8 cellular contexts compared by ENCODE assay signal in genomic region chr16:57187508-57187854, GRCh38. TPM values are rescaled to one million over a fixed set of nuclear protein-coding genes. Genes with fewer than 3 reads are reported as not detected.
DNase-seq lines count a peak whose midpoint lies in the region; ATAC-seq and TF ChIP-seq lines count a peak whose summit lies in the region.

No MANE protein-coding gene starts in this region.

- peak overlapping the region; percentile 94 for H3K27ac ChIP-seq in CD4-positive, CD25-positive, alpha-beta regulatory T cell (ENCODE audit: insufficient read depth, low read length, poor library complexity, severe bottlenecking)
- H3K27ac ChIP-seq in Karpas-422 (ENCODE audit: low read length) (peak overlapping the region; percentile 56), body of pancreas (peak overlapping the region; percentile 89 to 95 (median 94)), mucosa of rectum (ENCODE audit: low read depth in 2 of 2, low read length in 2 of 2) (peak overlapping the region; percentile 93 to 95)

- H4K20me1 ChIP-seq in Karpas-422 (ENCODE audit: insufficient read depth, low read depth, low read length) = no peaks in the 10 kb centered on the region

- H3K27me3 ChIP-seq in CD4-positive, CD25-positive, alpha-beta regulatory T cell (ENCODE audit: control insufficient read depth, insufficient read depth, low read length) = no peaks in the 10 kb centered on the region
- H3K27me3 ChIP-seq in Karpas-422 (ENCODE audit: low read length) (no peaks in the 10 kb centered on the region), body of pancreas (no peaks in the 10 kb centered on the region), mucosa of rectum (ENCODE audit: control insufficient read depth in 2 of 2, insufficient read depth in 2 of 2, low read length in 2 of 2) (no peaks in the 10 kb centered on the region)

- peaks cover 26 to 74% (median 54%) of the 10 kb centered on the region in 4 donors for H3K4me1 Mint-ChIP-seq in CD4-positive, CD25-positive, alpha-beta regulatory T cell

- no peak for TF ChIP-seq CTCF in body of pancreas (IDR thresholded peaks at IDR 0.05)

- H2AFZ ChIP-seq in Karpas-422 (ENCODE audit: low read length) = no peak overlapping the region

- H3K36me3 ChIP-seq in CD4-positive, CD25-positive, alpha-beta regulatory T cell (ENCODE audit: control insufficient read depth, insufficient read depth, low read length) = peaks cover 4% of the 10 kb centered on the region
- H3K36me3 ChIP-seq in Karpas-422 (ENCODE audit: insufficient read depth, low read length) (peaks cover 3% of the 10 kb centered on the region), body of pancreas (replicated peaks in 1 of 2; ENCODE audit: insufficient read depth in 1 of 2, low read depth in 2 of 2) (no peaks in the 10 kb centered on the region), mucosa of rectum (ENCODE audit: control insufficient read depth in 2 of 2, insufficient read depth in 2 of 2, low read length in 2 of 2) (no peaks in the 10 kb centered on the region)

- intact Hi-C loops in body of pancreas (cut with DNase I) = no loop called here

- H3K9me3 Mint-ChIP-seq in CD4-positive, CD25-positive, alpha-beta regulatory T cell = peaks cover 0 to 3% (median 0%) of the 10 kb centered on the region in 7 donors

- no peaks in the 10 kb centered on the region for H3K27me3 Mint-ChIP-seq in CD4-positive, CD25-positive, alpha-beta regulatory T cell

- no peaks in the 10 kb centered on the region for H3K36me3 Mint-ChIP-seq in CD4-positive, CD25-positive, alpha-beta regulatory T cell

- no peaks in the 10 kb centered on the region for H3K9me3 ChIP-seq in CD4-positive, CD25-positive, alpha-beta regulatory T cell (ENCODE audit: control insufficient read depth in 2 of 2, low read length in 2 of 2)
- H3K9me3 ChIP-seq in Karpas-422 (ENCODE audit: low read length) (no peaks in the 10 kb centered on the region), body of pancreas (no peaks in the 10 kb centered on the region), mucosa of rectum (ENCODE audit: control insufficient read depth in 2 of 2, low read length in 2 of 2) (no peaks in the 10 kb centered on the region)

- H3K4me2 ChIP-seq in Karpas-422 (ENCODE audit: low read depth, low read length, poor library complexity, severe bottlenecking) = peak overlapping the region; percentile 91

- H3K9ac ChIP-seq in Karpas-422 (ENCODE audit: low read length) (peak overlapping the region; percentile 93), mucosa of rectum (ENCODE audit: low read depth in 1 of 2, low read length in 2 of 2) (peak overlapping the region; percentile 89 to 94)

- ATAC-seq in CD4-positive, CD25-positive, alpha-beta regulatory T cell (ENCODE audit: low read depth in 2 of 2) = no peak
- ATAC-seq in body of pancreas (no peak), HG02588 (IDR thresholded peaks at IDR 0.05; ENCODE audit: unreplicated experiment) (no peak), HG03196 (IDR thresholded peaks at IDR 0.05; ENCODE audit: unreplicated experiment) (no peak), GM19035 (IDR thresholded peaks at IDR 0.05; ENCODE audit: unreplicated experiment) (no peak)

- 1 to 3% methylated on average over 6 of the region's 6 CpGs for WGBS in body of pancreas, 2 donors

- peaks cover 96% of the 10 kb centered on the region for H3K79me2 ChIP-seq in Karpas-422 (ENCODE audit: low read length)

- DNase-seq in CD4-positive, CD25-positive, alpha-beta regulatory T cell = peak in 1 of 3 donors; percentile 49
- peak; percentile 76 for DNase-seq in Karpas-422
- peak in 3 of 4 donors; percentile 20 to 45 (median 26) for DNase-seq in body of pancreas
- no peak for DNase-seq in NCI-H1930 (lab: John Stamatoyannopoulos, UW)

- H3K4me3 Mint-ChIP-seq in CD4-positive, CD25-positive, alpha-beta regulatory T cell = peak overlapping the region; percentile 97 to 100 (median 98)

- H3K4me1 ChIP-seq in CD4-positive, CD25-positive, alpha-beta regulatory T cell (ENCODE audit: control insufficient read depth, insufficient read depth, low read length, poor library complexity, severe bottlenecking) = peaks cover 45% of the 10 kb centered on the region
- peaks cover 51% of the 10 kb centered on the region for H3K4me1 ChIP-seq in Karpas-422 (ENCODE audit: low read length)
- peaks cover 43% of the 10 kb centered on the region for H3K4me1 ChIP-seq in body of pancreas
- H3K4me1 ChIP-seq in mucosa of rectum (ENCODE audit: control insufficient read depth in 2 of 2, insufficient read depth in 2 of 2, low read length in 2 of 2) = peaks cover 17 to 23% of the 10 kb centered on the region in 2 donors

- peak overlapping the region; percentile 95 for H3K4me3 ChIP-seq in CD4-positive, CD25-positive, alpha-beta regulatory T cell (ENCODE audit: low read depth, low read length)
- H3K4me3 ChIP-seq in Karpas-422 (ENCODE audit: low read length) = peak overlapping the region; percentile 94
- H3K4me3 ChIP-seq in body of pancreas = peak overlapping the region; percentile 88 to 90
- peak overlapping the region; percentile 85 to 95 for H3K4me3 ChIP-seq in mucosa of rectum (ENCODE audit: low read length in 2 of 2)

- peak overlapping the region; percentile 94 to 99 (median 98) for H3K27ac Mint-ChIP-seq in CD4-positive, CD25-positive, alpha-beta regulatory T cell

- TF ChIP-seq POLR2A in body of pancreas (IDR thresholded peaks at IDR 0.05) = peak in 2 of 3 donors; percentile 39 to 49

- H3K9me2 ChIP-seq in Karpas-422 (replicated peaks; ENCODE audit: insufficient read depth, low read length) = no peaks in the 10 kb centered on the region

RNA-seq across cellular contexts. Expression of gene RSPRY1, which starts 1.4 kb away (rescaled TPM):
- total RNA-seq in CD4-positive, CD25-positive, alpha-beta regulatory T cell = 25.7 TPM
- 10 to 100 TPM; 26.7 to 46.4 (median 36.1) TPM for polyA plus RNA-seq in CD4-positive, CD25-positive, alpha-beta regulatory T cell
- total RNA-seq in Karpas-422 (2014; rRNA removed; shearing (Covaris generic); ENCODE audit: low replicate concordance) = 23.7 and 26.4 TPM in 2 replicates
- total RNA-seq in body of pancreas = 10 to 100 TPM; 13.8 to 31.4 TPM

RNA-seq across cellular contexts. Expression of gene PSME3IP1, which starts 1.6 kb away (rescaled TPM):
- 140 TPM for total RNA-seq in CD4-positive, CD25-positive, alpha-beta regulatory T cell
- 10 to 100 TPM; 68.1 to 81.5 (median 71.8) TPM for polyA plus RNA-seq in CD4-positive, CD25-positive, alpha-beta regulatory T cell
- 84.0 and 98.4 TPM in 2 replicates for total RNA-seq in Karpas-422 (2014; rRNA removed; shearing (Covaris generic); ENCODE audit: low replicate concordance)
- total RNA-seq in body of pancreas = 10 to 100 TPM; 26.7 to 32.9 TPM

RNA-seq across cellular contexts. Expression of gene ARL2BP, which starts 57.6 kb away (rescaled TPM):
- total RNA-seq in CD4-positive, CD25-positive, alpha-beta regulatory T cell = 26.9 TPM
- 100 to 1,000 TPM; 102 to 121 (median 104) TPM for polyA plus RNA-seq in CD4-positive, CD25-positive, alpha-beta regulatory T cell
- total RNA-seq in Karpas-422 (2014; rRNA removed; shearing (Covaris generic); ENCODE audit: low replicate concordance) = 44.5 and 96.8 TPM in 2 replicates
- total RNA-seq in body of pancreas = 10 to 100 TPM; 15.8 to 21.5 TPM

Comparison
In these comparisons a context has a peak if more than half of its experiments do, and no peak if none do; other contexts are left out.
1. DNase-seq: peak in Karpas-422 (single experiment) and body of pancreas (3 of 4); none in NCI-H1930 (0 of 2).
2. Peak in every context shown above with its lines, with median percentiles within 50 percentile points of each other: H3K27ac ChIP-seq and H3K4me3 ChIP-seq.